30 cellular contexts compared by ENCODE assay signal in genomic region chr22:18050065-18050464, GRCh38. TPM values are rescaled to one million over a fixed set of nuclear protein-coding genes. Genes with fewer than 3 reads are reported as not detected.
DNase-seq lines count a peak whose midpoint lies in the region; ATAC-seq and TF ChIP-seq lines count a peak whose summit lies in the region.
"Had no signal": no experiment of that assay in that cellular context is flagged by ENCODE, and none has a peak within 500 bp of the region (broad histone marks: within the 10 kb centered on the region; RNA-seq: fewer than 3 reads in every experiment).

No MANE protein-coding gene starts in this region.

- TF ChIP-seq POLR2A in gastrocnemius medialis (IDR thresholded peaks at IDR 0.05): no peak
- TF ChIP-seq POLR2A in testis (IDR thresholded peaks at IDR 0.05): no peak

- H3K4me3 ChIP-seq in trophoblast cell (ENCODE audit: low read depth, low read length) (no peak overlapping the region), tibial artery (no peak overlapping the region), gastrocnemius medialis (no peak overlapping the region), testis (no peak overlapping the region)
- H3K4me3 ChIP-seq: ascending aorta; BLaER1 treated with 17β-estradiol and CSF1 and Interleukin-3, amounts not matched to agents 10 nM and 100 nM; lower lobe of right lung; mucosa of descending colon; upper lobe of left lung had no signal

- peaks cover 8 to 14% of the 10 kb centered on the region in 2 experiments for H3K4me1 ChIP-seq in trophoblast cell (ENCODE audit: control insufficient read depth in 1 of 2, insufficient read depth in 2 of 2, low read length in 2 of 2)
- H3K4me1 ChIP-seq in tibial artery: peaks cover 0 to 20% (median 10%) of the 10 kb centered on the region in 4 donors
- peaks cover 2 to 6% of the 10 kb centered on the region in 2 donors for H3K4me1 ChIP-seq in gastrocnemius medialis
- peaks cover 6% of the 10 kb centered on the region for H3K4me1 ChIP-seq in testis
- H3K4me1 ChIP-seq: lower lobe of right lung had no signal

- H3K4me2 ChIP-seq in trophoblast cell (ENCODE audit: low read length): no peak overlapping the region
- H3K4me2 ChIP-seq: BLaER1 treated with 17β-estradiol and CSF1 and Interleukin-3, amounts not matched to agents 10 nM and 100 nM had no signal

- H3K18ac ChIP-seq in trophoblast cell (ENCODE audit: low read length): no peak overlapping the region

- in situ Hi-C loops in gastrocnemius medialis (cut with MboI; ENCODE audit: low sequenced_read_pairs in 4 of 4): loop anchor here in 1 of 4 donors (25.0 kb wide), 1 partner anchor 138 kb away; no protein-coding TSS in a partner anchor

- H3K9me3 ChIP-seq in trophoblast cell (ENCODE audit: insufficient read depth, low read depth, low read length) (peaks cover 2% of the 10 kb centered on the region), tibial artery (no peaks in the 10 kb centered on the region), gastrocnemius medialis (no peaks in the 10 kb centered on the region), testis (no peaks in the 10 kb centered on the region)
- H3K9me3 ChIP-seq: ascending aorta, lower lobe of right lung, mucosa of descending colon, upper lobe of left lung had no signal

- H2BK12ac ChIP-seq in trophoblast cell (ENCODE audit: low read length): peak overlapping the region; percentile 51

- no peak overlapping the region for H2BK5ac ChIP-seq in trophoblast cell (ENCODE audit: low read depth, low read length, poor library complexity)

- no peak overlapping the region for H4K91ac ChIP-seq in trophoblast cell (ENCODE audit: low read depth, low read length)

- no CpG with 5 or more reads among the region's 5 CpGs for WGBS in trophoblast cell (ENCODE audit: extremely low coverage, insufficient coverage, insufficient read length)
- WGBS in testis, 2 donors: 76 to 80% methylated on average over 5 of the region's 5 CpGs

- no peaks in the 10 kb centered on the region for H3K79me2 ChIP-seq in trophoblast cell (ENCODE audit: control insufficient read depth, insufficient read depth, low read length, poor library complexity)

- ATAC-seq in esophagus mucosa (peak; percentile 86), HG03097 (IDR thresholded peaks at IDR 0.05; ENCODE audit: low FRiP score, unreplicated experiment) (no peak), GM18858 (IDR thresholded peaks at IDR 0.05; ENCODE audit: unreplicated experiment) (no peak), gastrocnemius medialis (no peak)
- ATAC-seq: HCT116; lower lobe of right lung; mucosa of descending colon; SK-N-SH treated with all-trans-retinoic acid at 6 μM for 48 hours; stimulated activated naive CD8-positive, alpha-beta T cell treated with anti-CD3 and anti-CD28 coated beads, Interleukin-15, amount 100 ng/mL, for 72 hours; T-helper 17 cell had no signal

- no peaks in the 10 kb centered on the region for H3K79me1 ChIP-seq in trophoblast cell (ENCODE audit: low read length)

- no peak overlapping the region for H2BK120ac ChIP-seq in trophoblast cell (ENCODE audit: insufficient read depth, low read length, poor library complexity)

- TF ChIP-seq CTCF in VCaP (conservative IDR thresholded peaks at IDR 0.05): no peak
- no peak for TF ChIP-seq CTCF in tibial artery (IDR thresholded peaks at IDR 0.05)
- no peak for TF ChIP-seq CTCF in gastrocnemius medialis (IDR thresholded peaks at IDR 0.05 in 4 of 5, conservative IDR thresholded peaks at IDR 0.05 in 1 of 5)
- TF ChIP-seq CTCF in testis (IDR thresholded peaks at IDR 0.05): no peak

- H3K4ac ChIP-seq in trophoblast cell (ENCODE audit: low read depth, low read length): no peak overlapping the region

- DNase-seq in trophoblast cell: peak in 1 of 2 donors; percentile 33
- no peak for DNase-seq in tibial artery
- no peak for DNase-seq in gastrocnemius medialis
- no peak for DNase-seq in testis
- DNase-seq: activated CD4-positive, alpha-beta memory T cell treated with anti-CD3 and anti-CD28 coated beads, Interleukin-2, amount 10 ng/mL, durations not matched to agents 7 days and 5 days; activated CD4-positive, alpha-beta T cell treated with anti-CD3 and anti-CD28 coated beads for 1 hour; activated CD8-positive, alpha-beta memory T cell treated with anti-CD3 and anti-CD28 coated beads, Interleukin-2, amount 50 U/mL, for 48 hours; activated naive CD8-positive, alpha-beta T cell treated with anti-CD3 and anti-CD28 coated beads, Interleukin-2, amount 10 ng/mL, durations not matched to agents 7 days and 5 days; Calu3; central memory CD4-positive, alpha-beta T cell; DND-41; endodermal cell; glutamatergic neuron; lower lobe of right lung; mucosa of descending colon; MV-4-11; NCI-H1436 treated with DMSO at 0.1 percent for 48 hours; NCI-H446; NCI-H82; stimulated activated naive CD8-positive, alpha-beta T cell treated with anti-CD3 and anti-CD28 coated beads, Interleukin-15, amount 100 ng/mL, for 72 hours; T-helper 17 cell; upper lobe of left lung had no signal

- no peak overlapping the region for H2AFZ ChIP-seq in trophoblast cell (ENCODE audit: insufficient read depth, low read length, poor library complexity)

- intact Hi-C loops in tibial artery (cut with DNase I; ENCODE audit: low total_unique reads): no loop called here
- intact Hi-C loops in gastrocnemius medialis (cut with DNase I; ENCODE audit: low total_unique reads): no loop called here
- intact Hi-C loops in testis (cut with DNase I; ENCODE audit: low total_unique reads): no loop called here

- no peak overlapping the region for H4K12ac ChIP-seq in trophoblast cell (ENCODE audit: low read depth, low read length)

- peak overlapping the region; percentile 63 for H3K27ac ChIP-seq in VCaP
- H3K27ac ChIP-seq in trophoblast cell (ENCODE audit: low read depth, low read length): no peak overlapping the region
- peak overlapping the region; percentile 54 to 58 for H3K27ac ChIP-seq in tibial artery
- no peak overlapping the region for H3K27ac ChIP-seq in gastrocnemius medialis
- H3K27ac ChIP-seq in testis: no peak overlapping the region
- H3K27ac ChIP-seq: BLaER1 treated with 17β-estradiol and CSF1 and Interleukin-3, amounts not matched to agents 10 nM and 100 nM; lower lobe of right lung; upper lobe of left lung had no signal

- no peak overlapping the region for H3K14ac ChIP-seq in trophoblast cell (ENCODE audit: low read length)

- H4K8ac ChIP-seq in trophoblast cell (ENCODE audit: low read depth, low read length): peak overlapping the region; percentile 40

- no peak overlapping the region for H3K23ac ChIP-seq in trophoblast cell (ENCODE audit: low read length)

- no peak overlapping the region for H3K9ac ChIP-seq in trophoblast cell (ENCODE audit: low read length)
- H3K9ac ChIP-seq: BLaER1 treated with 17β-estradiol and CSF1 and Interleukin-3, amounts not matched to agents 10 nM and 100 nM had no signal

- H3K27me3 ChIP-seq in trophoblast cell (ENCODE audit: insufficient read depth, low read length): no peaks in the 10 kb centered on the region
- H3K27me3 ChIP-seq in tibial artery: no peaks in the 10 kb centered on the region
- no peaks in the 10 kb centered on the region for H3K27me3 ChIP-seq in gastrocnemius medialis
- H3K27me3 ChIP-seq in testis: no peaks in the 10 kb centered on the region
- H3K27me3 ChIP-seq: ascending aorta; BLaER1 treated with 17β-estradiol and CSF1 and Interleukin-3, amounts not matched to agents 10 nM and 100 nM; upper lobe of left lung had no signal

- no peak overlapping the region for H2AK5ac ChIP-seq in trophoblast cell (ENCODE audit: low read length)

- H3K36me3 ChIP-seq in trophoblast cell (ENCODE audit: control insufficient read depth in 1 of 2, insufficient read depth in 2 of 2, low read length in 2 of 2): no peaks in the 10 kb centered on the region
- H3K36me3 ChIP-seq in tibial artery: no peaks in the 10 kb centered on the region
- H3K36me3 ChIP-seq in gastrocnemius medialis: no peaks in the 10 kb centered on the region
- H3K36me3 ChIP-seq in testis (ENCODE audit: low read depth, missing control alignments): no peaks in the 10 kb centered on the region
- H3K36me3 ChIP-seq: BLaER1 treated with 17β-estradiol and CSF1 and Interleukin-3, amounts not matched to agents 10 nM and 100 nM; lower lobe of right lung; upper lobe of left lung had no signal

RNA-seq across cellular contexts. Expression of gene MICAL3, which starts 25.7 kb away (rescaled TPM):
- 27.3 TPM for total RNA-seq in esophagus mucosa
- 18.1 and 20.6 TPM in 2 replicates for polyA plus RNA-seq in trophoblast cell (2013)
- 1 to 10 TPM; 6.0 to 9.8 (median 8.1) TPM for total RNA-seq in gastrocnemius medialis
- total RNA-seq in testis: 100 to 1,000 TPM; 103 to 106 TPM
- polyA plus RNA-seq in testis (ENCODE audit: insufficient read depth, low read depth, low replicate concordance): 104 TPM

RNA-seq across cellular contexts. Expression of gene PEX26, which starts 27.7 kb away (rescaled TPM):
- total RNA-seq in esophagus mucosa (28.8 TPM), gastrocnemius medialis (10 to 100 TPM; 16.4 to 24.7 (median 16.8) TPM), testis (10 to 100 TPM; 29.1 to 33.4 TPM)
- 17.5 and 17.8 TPM in 2 replicates for polyA plus RNA-seq in trophoblast cell (2013)
- polyA plus RNA-seq in testis (ENCODE audit: insufficient read depth, low read depth, low replicate concordance): 16.8 TPM

Comparison
In these comparisons a context has a peak if more than half of its experiments do, and no peak if none do; other contexts are left out.
1. H3K27ac ChIP-seq: peak in VCaP (single experiment) and tibial artery (2 of 2); none in trophoblast cell (single experiment), gastrocnemius medialis (0 of 4) and testis (0 of 2).